20 cellular contexts compared by ENCODE assay signal in the genomic region with DNA sequence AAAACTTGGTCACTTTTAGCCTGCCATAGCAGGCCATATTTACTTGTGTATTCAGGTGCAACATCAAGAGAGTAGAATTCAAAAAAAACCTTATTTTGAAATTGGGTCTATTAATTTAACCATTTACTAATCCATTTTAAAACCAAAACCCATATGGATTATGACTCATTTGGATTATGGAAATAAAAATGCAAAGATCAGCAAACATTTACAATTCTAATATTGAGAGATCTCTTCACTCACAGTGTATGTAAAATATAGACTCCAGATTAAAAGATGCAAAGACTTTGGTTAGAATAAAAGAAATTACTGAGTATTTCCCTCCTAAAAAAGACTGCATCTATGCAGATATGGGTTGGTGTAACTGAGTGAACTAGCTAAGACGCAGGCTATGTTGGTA.
"Had no signal": no experiment of that assay in that cellular context is flagged by ENCODE, and none has a peak within 500 bp of the region (broad histone marks: within the 10 kb centered on the region; RNA-seq: fewer than 3 reads in every experiment).

No MANE protein-coding gene starts in this region.

- H3K9ac ChIP-seq: KMS-11 had no signal

- H3K4me2 ChIP-seq: KMS-11 had no signal

- H3K9me3 ChIP-seq: SJSA1 had no signal

- H3K27me3 ChIP-seq: SJSA1 had no signal

- FAIRE-seq: RCC 7860 had no signal

- DNase-seq: Kasumi-1, MM.1S, NCI-H1092 treated with DMSO at 0.1 percent for 48 hours, NCI-H1436, NCI-H187, NCI-H2029, NCI-H2081 treated with DMSO at 0.1 percent for 48 hours, NCI-H2171 treated with DMSO at 0.1 percent for 48 hours, NCI-H345, NCI-H446 treated with DMSO at 0.1 percent for 48 hours, NCI-H510A treated with DMSO at 0.1 percent for 48 hours, NCI-H69, NCI-H774, Right ventricle myocardium superior, RPMI8226, SIG-M5 had no signal

- H3K4me3 ChIP-seq: SJSA1, SK-N-MC had no signal

- H3K27ac ChIP-seq: KMS-11, SJSA1, SK-N-MC had no signal
